Comparison of ENCODE assay signal across 9 cellular contexts in genomic region chr11:65274734-65275682, GRCh38. TPM values are rescaled to one million over a fixed set of nuclear protein-coding genes. Genes with fewer than 3 reads are reported as not detected.
DNase-seq lines count a peak whose midpoint lies in the region; ATAC-seq and TF ChIP-seq lines count a peak whose summit lies in the region.
"Had no signal": no experiment of that assay in that cellular context is flagged by ENCODE, and none has a peak within 500 bp of the region (broad histone marks: within the 10 kb centered on the region; RNA-seq: fewer than 3 reads in every experiment).

No MANE protein-coding gene starts in this region.

- H3K27ac Mint-ChIP-seq in immature natural killer cell: peak overlapping the region in 1 of 6 donors; percentile 30
- H3K27ac Mint-ChIP-seq: activated naive CD4-positive, alpha-beta T cell treated with anti-CD3 and anti-CD28 coated beads, Interleukin-2, amount 50 U/mL, for 24 hours had no signal

- POLR2A ChIA-PET in HEK293 (lab: Yijun Ruan, JAX): interaction anchor here (0.6 to 2.7 kb wide), 16 partner anchors 9 to 496 kb away, joined by 3 to 28 read pairs (median 4); partner anchors contain the start of genes CDC42EP2, DPF2 and POLA2

- H3K36me3 ChIP-seq in HEK293 (ENCODE audit: control insufficient read depth in 2 of 2, insufficient read depth in 1 of 2, low read length in 2 of 2) (peaks cover 23 to 79% of the 10 kb centered on the region in 2 experiments), mammary epithelial cell (ENCODE audit: insufficient read depth, low read length) (peaks cover 24% of the 10 kb centered on the region), skeletal muscle satellite cell (ENCODE audit: insufficient read depth, low read length) (peaks cover 13% of the 10 kb centered on the region)

- no peaks in the 10 kb centered on the region for H4K20me1 ChIP-seq in mammary epithelial cell (ENCODE audit: insufficient read depth, low read length)

- 50% methylated on average over 6 of the region's 6 CpGs for WGBS in mammary epithelial cell (ENCODE audit: low coverage, missing lambda C conversion rate)

- no peak overlapping the region for H3K27ac ChIP-seq in HEK293 (ENCODE audit: extremely low read depth, low read depth, low read length)
- H3K27ac ChIP-seq in mammary epithelial cell (ENCODE audit: insufficient read depth, low read depth, low read length): peak overlapping the region; percentile 6

- H2AFZ ChIP-seq in mammary epithelial cell (ENCODE audit: low read depth, low read length): no peak overlapping the region

- H3K4me2 ChIP-seq in mammary epithelial cell (ENCODE audit: insufficient read depth, low read depth, low read length): peak overlapping the region; percentile 4
- H3K4me2 ChIP-seq in skeletal muscle satellite cell (ENCODE audit: low read length): peak overlapping the region; percentile 11

- H3K4me1 ChIP-seq in HEK293 (ENCODE audit: control insufficient read depth, insufficient read depth, low read length) (no peaks in the 10 kb centered on the region), mammary epithelial cell (ENCODE audit: insufficient read depth, low read length) (peaks cover 38% of the 10 kb centered on the region), skeletal muscle satellite cell (ENCODE audit: control insufficient read depth, insufficient read depth, low read length) (peaks cover 35% of the 10 kb centered on the region)

- H3K9me3 ChIP-seq in HEK293 (ENCODE audit: control insufficient read depth, insufficient read depth, low read depth, low read length) (no peaks in the 10 kb centered on the region), mammary epithelial cell (replicated peaks; ENCODE audit: insufficient read depth, low read length) (no peaks in the 10 kb centered on the region), skeletal muscle satellite cell (replicated peaks; ENCODE audit: low read length) (no peaks in the 10 kb centered on the region)

- DNase-seq in DMS114 treated with DMSO at 0.1 percent for 48 hours (lab: John Stamatoyannopoulos, UW; ENCODE audit: unreplicated experiment) (peak; percentile 68), OCI-M1 (lab: John Stamatoyannopoulos, UW) (peak; percentile 84), mammary epithelial cell (peak; percentile 74), immature natural killer cell (peak; percentile 15 to 33 (median 27))

- H3K9ac ChIP-seq in mammary epithelial cell (ENCODE audit: insufficient read depth, low read length): no peak overlapping the region
- peak overlapping the region; percentile 10 for H3K9ac ChIP-seq in skeletal muscle satellite cell (ENCODE audit: low read depth, low read length)

- H3K36me3 Mint-ChIP-seq in immature natural killer cell: peaks cover 9 to 42% (median 23%) of the 10 kb centered on the region in 3 donors

- 0 out of 2 replicates have a peak, but pooled peaks have one; percentile 43 for TF ChIP-seq CTCF in HEK293 (tag by site-specific recombination; IDR thresholded peaks at IDR 0.05)
- peak; percentile 63 to 77 for TF ChIP-seq CTCF in mammary epithelial cell (conservative IDR thresholded peaks at IDR 0.05 in 1 of 2, IDR thresholded peaks at IDR 0.05 in 1 of 2; ENCODE audit: extremely low read depth in 1 of 2, insufficient read depth in 1 of 2, low read depth in 1 of 2, low read length in 2 of 2)

- dilution Hi-C loops in mammary epithelial cell (cut with HindIII; ENCODE audit: low sequenced_read_pairs): loop anchor here (5.0 kb wide), 2 partner anchors 77 to 102 kb away; partner anchors contain the start of gene TIGD3

- no peaks in the 10 kb centered on the region for H3K4me1 Mint-ChIP-seq in immature natural killer cell

- intact Hi-C loops in mammary epithelial cell (cut with micrococcal nuclease): loop anchor here (1.0 to 5.0 kb wide), 3 partner anchors 40 to 232 kb away; no protein-coding TSS in a partner anchor

- CTCF ChIA-PET in HEK293 (lab: Yijun Ruan, JAX): interaction anchor here (0.6 to 9.7 kb wide), 35 partner anchors 10 to 427 kb away, joined by 3 to 109 read pairs (median 5); partner anchors contain the start of genes CDC42EP2 and POLA2
- CTCF ChIA-PET in mammary epithelial cell (lab: Charles Lee; ENCODE audit: low non-redundant PET): interaction anchor here (0.6 to 1.3 kb wide), 16 partner anchors 13 to 882 kb away, joined by 3 to 39 read pairs (median 10); partner anchors contain the start of genes DPF2 and POLA2

- ATAC-seq in GM18868 (IDR thresholded peaks at IDR 0.05; ENCODE audit: unreplicated experiment) (no peak), GM18502 (IDR thresholded peaks at IDR 0.05; ENCODE audit: poor library complexity, unreplicated experiment) (no peak)

- H3K4me3 Mint-ChIP-seq in immature natural killer cell: no peak overlapping the region
- H3K4me3 Mint-ChIP-seq: activated naive CD4-positive, alpha-beta T cell treated with anti-CD3 and anti-CD28 coated beads, Interleukin-2, amount 50 U/mL, for 24 hours had no signal

- H3K4me3 ChIP-seq in HEK293 (ENCODE audit: low read depth, low read length) (no peak overlapping the region), mammary epithelial cell (replicated peaks in 1 of 3; ENCODE audit: insufficient read depth in 1 of 3, low read depth in 2 of 3, low read length in 3 of 3) (no peak overlapping the region), skeletal muscle satellite cell (ENCODE audit: low read length) (no peak overlapping the region)

- no TSS peak for BruUV-seq in mammary epithelial cell (replicated peaks; lab: Mats Ljungman, UMichigan)

- H3K27me3 Mint-ChIP-seq in immature natural killer cell (ENCODE audit: low read depth in 3 of 3): peaks cover 0 to 2% (median 1%) of the 10 kb centered on the region in 3 donors
- H3K27me3 Mint-ChIP-seq: activated naive CD4-positive, alpha-beta T cell treated with anti-CD3 and anti-CD28 coated beads, Interleukin-2, amount 50 U/mL, for 24 hours had no signal

- peaks cover 4% of the 10 kb centered on the region for H3K79me2 ChIP-seq in mammary epithelial cell (ENCODE audit: insufficient read depth, low read length)

- H3K27me3 ChIP-seq in mammary epithelial cell (ENCODE audit: insufficient read depth, low read length) (no peaks in the 10 kb centered on the region), skeletal muscle satellite cell (ENCODE audit: control insufficient read depth, insufficient read depth, low read length) (no peaks in the 10 kb centered on the region)

- in situ Hi-C loops in mammary epithelial cell (cut with MboI; ENCODE audit: low sequenced_read_pairs in 2 of 2): loop anchor here (5.0 kb wide), 2 partner anchors 42 to 52 kb away; no protein-coding TSS in a partner anchor

- no peaks in the 10 kb centered on the region for H3K9me3 Mint-ChIP-seq in immature natural killer cell
- H3K9me3 Mint-ChIP-seq: activated naive CD4-positive, alpha-beta T cell treated with anti-CD3 and anti-CD28 coated beads, Interleukin-2, amount 50 U/mL, for 24 hours had no signal

TF ChIP-seq in HEK293, 187 proteins besides CTCF, POLR2A, EP300 and RAD21:
- TF ChIP-seq ZNF654 (tag by site-specific recombination; IDR thresholded peaks at IDR 0.05; ENCODE audit: low read depth) (peak; percentile 58), GLIS1 (tag by site-specific recombination; IDR thresholded peaks at IDR 0.05) (peak; percentile 15; the same call in 1 of the 2 replicates), ZNF510 (tag by site-specific recombination; IDR thresholded peaks at IDR 0.05; ENCODE audit: insufficient replicate concordance) (no peak), ZNF169 (tag by site-specific recombination; IDR thresholded peaks at IDR 0.05) (no peak), ZBTB17 (tag by site-specific recombination; IDR thresholded peaks at IDR 0.05) (0 out of 2 replicates have a peak, but pooled peaks have one; percentile 30), TCF7L2 (IDR thresholded peaks at IDR 0.05; ENCODE audit: borderline replicate concordance, low read depth, low read length) (no peak), ZNF660 (tag by site-specific recombination; IDR thresholded peaks at IDR 0.05) (0 out of 2 replicates have a peak, but pooled peaks have one; percentile 16), ZNF341 (tag by site-specific recombination; IDR thresholded peaks at IDR 0.05; ENCODE audit: low read depth) (0 out of 2 replicates have a peak, but pooled peaks have one; percentile 8), IKZF3 (tag by site-specific recombination; IDR thresholded peaks at IDR 0.05) (no peak)
- TF ChIP-seq, protein P1, sequence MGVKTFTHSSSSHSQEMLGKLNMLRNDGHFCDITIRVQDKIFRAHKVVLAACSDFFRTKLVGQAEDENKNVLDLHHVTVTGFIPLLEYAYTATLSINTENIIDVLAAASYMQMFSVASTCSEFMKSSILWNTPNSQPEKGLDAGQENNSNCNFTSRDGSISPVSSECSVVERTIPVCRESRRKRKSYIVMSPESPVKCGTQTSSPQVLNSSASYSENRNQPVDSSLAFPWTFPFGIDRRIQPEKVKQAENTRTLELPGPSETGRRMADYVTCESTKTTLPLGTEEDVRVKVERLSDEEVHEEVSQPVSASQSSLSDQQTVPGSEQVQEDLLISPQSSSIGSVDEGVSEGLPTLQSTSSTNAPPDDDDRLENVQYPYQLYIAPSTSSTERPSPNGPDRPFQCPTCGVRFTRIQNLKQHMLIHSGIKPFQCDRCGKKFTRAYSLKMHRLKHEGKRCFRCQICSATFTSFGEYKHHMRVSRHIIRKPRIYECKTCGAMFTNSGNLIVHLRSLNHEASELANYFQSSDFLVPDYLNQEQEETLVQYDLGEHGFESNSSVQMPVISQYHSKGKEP (tag by site-specific recombination; IDR thresholded peaks at IDR 0.05): 0 out of 2 replicates have a peak, but pooled peaks have one; percentile 52

RNA-seq across cellular contexts. Expression of gene POLA2, which starts 13.2 kb away (rescaled TPM):
- 10 to 100 TPM in 1 of 2 donors, 1 to 10 TPM in 1; 7.7 to 21.8 TPM for total RNA-seq in mammary epithelial cell
- 38.8 TPM for polyA plus RNA-seq in mammary epithelial cell
- polyA minus RNA-seq in mammary epithelial cell: 62.1 TPM
- polyA plus RNA-seq in immature natural killer cell: 10 to 100 TPM; 10.1 to 11.8 (median 11.8) TPM
- 6.6 and 12.7 TPM in 2 replicates for total RNA-seq in skeletal muscle satellite cell (2012; rRNA removed)

RNA-seq across cellular contexts. Expression of gene CDC42EP2, which starts 39.7 kb away (rescaled TPM):
- 10 to 100 TPM in 1 of 2 donors, 1 to 10 TPM in 1; 6.8 to 24.8 TPM for total RNA-seq in mammary epithelial cell
- 21.8 TPM for polyA plus RNA-seq in mammary epithelial cell
- 41.6 TPM for polyA minus RNA-seq in mammary epithelial cell
- not detected for polyA plus RNA-seq in immature natural killer cell
- total RNA-seq in skeletal muscle satellite cell (2012; rRNA removed): 18.0 and 36.9 TPM in 2 replicates

RNA-seq across cellular contexts. Expression of gene DPF2, which starts 58.6 kb away (rescaled TPM):
- total RNA-seq in mammary epithelial cell: 10 to 100 TPM; 31.0 to 54.6 TPM
- polyA plus RNA-seq in mammary epithelial cell (32.7 TPM), immature natural killer cell (10 to 100 TPM; 44.9 to 63.5 (median 53.9) TPM)
- 80.0 TPM for polyA minus RNA-seq in mammary epithelial cell
- 32.3 and 34.5 TPM in 2 replicates for total RNA-seq in skeletal muscle satellite cell (2012; rRNA removed)

Comparison
In these comparisons a context has a peak if more than half of its experiments do, and no peak if none do; other contexts are left out.
1. DNase-seq: peak in every context shown above with its lines; median percentile 84 in OCI-M1; 74 in mammary epithelial cell; 68 in DMS114 treated with DMSO at 0.1 percent for 48 hours; 27 in immature natural killer cell.
2. RNA of gene CDC42EP2, which starts 39.7 kb away (polyA plus RNA-seq): 21.8 TPM in mammary epithelial cell (single experiment); not detected in immature natural killer cell; every median in the first group is over 10 times any median in the second.